In the genomic region with DNA sequence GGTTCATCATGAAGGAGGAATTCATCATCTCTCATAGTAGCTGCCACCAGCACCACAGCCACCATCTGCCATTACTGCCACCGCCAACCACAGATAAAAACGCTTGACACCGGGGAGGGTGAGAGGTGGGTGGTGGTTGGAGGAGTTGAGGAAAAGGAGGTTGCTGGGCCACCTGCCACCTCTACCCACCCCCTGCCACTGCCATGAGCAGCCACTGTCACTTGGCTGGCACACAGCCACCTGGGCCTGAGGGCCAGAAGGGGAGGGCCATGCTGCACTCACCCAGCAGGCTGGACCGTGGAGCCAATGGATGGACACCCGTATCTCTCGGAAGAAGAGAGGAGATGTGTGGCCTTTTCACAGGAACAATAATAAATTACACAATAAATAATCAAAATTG, we compare ENCODE assay signal across 7 cellular contexts. TPM values are rescaled to one million over a fixed set of nuclear protein-coding genes. Genes with fewer than 3 reads are reported as not detected.
"Had no signal": no experiment of that assay in that cellular context is flagged by ENCODE, and none has a peak within 500 bp of the region (broad histone marks: within the 10 kb centered on the region; RNA-seq: fewer than 3 reads in every experiment).

No MANE protein-coding gene starts in this region.

- H3K27ac ChIP-seq: GM23248 had no signal

- ATAC-seq: K562 had no signal

- DNase-seq: GM23248, GOT3, H7, HCEC 1CT, IMR-90 had no signal

- H3K4me3 ChIP-seq: GM23248, K562 had no signal

RNA-seq across cellular contexts. Expression of a gene that starts 31.3 kb away (rescaled TPM):
- total RNA-seq: GM23248, H7, HT-29, IMR-90, K562 had no signal
